8 cellular contexts compared by ENCODE assay signal in the genomic region with DNA sequence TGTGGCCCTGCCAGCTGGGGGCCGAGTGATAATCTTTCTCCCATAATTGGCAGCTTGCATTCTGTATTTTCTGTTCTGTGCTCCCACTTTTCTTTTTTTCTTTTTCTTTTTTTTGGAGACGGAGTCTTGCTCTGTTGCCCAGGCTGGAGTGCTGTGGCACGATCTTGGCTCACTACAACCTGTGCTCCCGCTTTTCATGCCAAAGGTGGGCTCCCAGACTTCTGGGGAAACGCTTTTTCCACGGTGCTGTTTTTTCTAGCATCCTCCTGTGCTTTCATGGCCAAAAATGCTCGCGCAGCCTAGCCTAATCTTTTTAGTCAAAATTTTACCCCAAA. TPM values are rescaled to one million over a fixed set of nuclear protein-coding genes. Genes with fewer than 3 reads are reported as not detected.
A peak's percentile ranks its signal among the peaks of the same experiment; 100 is the strongest.
DNase-seq lines count a peak whose midpoint lies in the region; ATAC-seq and TF ChIP-seq lines count a peak whose summit lies in the region.

No MANE protein-coding gene starts in this region.

- H3K27me3 ChIP-seq in PC-3 (ENCODE audit: low read length) (no peaks in the 10 kb centered on the region), neural progenitor cell (no peaks in the 10 kb centered on the region)

- peaks cover 9% of the 10 kb centered on the region for H3K36me3 ChIP-seq in PC-3 (ENCODE audit: low read depth, low read length)
- peaks cover 6% of the 10 kb centered on the region for H3K36me3 ChIP-seq in neural progenitor cell

- CTCF ChIA-PET in PC-3 (lab: Charles Lee), result no interaction called here

- H3K9me3 ChIP-seq in PC-3 (ENCODE audit: low read length) (no peaks in the 10 kb centered on the region), neural progenitor cell (ENCODE audit: low read depth) (no peaks in the 10 kb centered on the region)

- peak overlapping the region; percentile 89 for H3K4me2 ChIP-seq in PC-3 (ENCODE audit: low read length)
- H3K4me2 ChIP-seq in neural progenitor cell, result peak overlapping the region; percentile 59

- H3K4me1 Mint-ChIP-seq in CD14-positive monocyte (peaks cover 23% of the 10 kb centered on the region), neural progenitor cell (peaks cover 16% of the 10 kb centered on the region)

- H3K9me3 Mint-ChIP-seq in CD14-positive monocyte, result peaks cover 0 to 4% (median 0%) of the 10 kb centered on the region in 7 donors
- peaks cover 18% of the 10 kb centered on the region for H3K9me3 Mint-ChIP-seq in neural progenitor cell

- DNase-seq in CD14-positive monocyte (ENCODE audit: low spot score) (no peak), PC-3 (no peak), epithelial cell of esophagus (ENCODE audit: low read depth) (no peak), neural progenitor cell (ENCODE audit: low spot score) (peak; percentile 5), NCI-H1092 (lab: John Stamatoyannopoulos, UW) (no peak)

- TF ChIP-seq CTCF in CD14-positive monocyte (IDR thresholded peaks at IDR 0.05) (no peak), PC-3 (conservative IDR thresholded peaks at IDR 0.05; ENCODE audit: low read depth, low read length) (no peak), epithelial cell of esophagus (IDR thresholded peaks at IDR 0.05; ENCODE audit: insufficient read depth, low read depth, low read length, missing control alignments) (no peak), neural progenitor cell (IDR thresholded peaks at IDR 0.05) (no peak)

- intact Hi-C loops in CD14-positive monocyte (cut with micrococcal nuclease) (loop anchor here (2.0 to 10.0 kb wide), 4 partner anchors 30 to 142 kb away; a partner anchor contains a TSS), PC-3 (cut with micrococcal nuclease) (loop anchor here (5.0 kb wide), 1 partner anchor 145 kb away; a partner anchor contains a TSS)

- peak; percentile 0; the same call in 1 of the 2 replicates for ATAC-seq in PC-3
- ATAC-seq in HG03432 (IDR thresholded peaks at IDR 0.05; ENCODE audit: unreplicated experiment), result no peak
- ATAC-seq in GM19324 (IDR thresholded peaks at IDR 0.05; ENCODE audit: low FRiP score, unreplicated experiment), result no peak
- ATAC-seq in HG03521 (IDR thresholded peaks at IDR 0.05; ENCODE audit: unreplicated experiment), result no peak

- H3F3A ChIP-seq in PC-3 (ENCODE audit: low read length, unreplicated experiment), result no peaks in the 10 kb centered on the region
- peaks cover 23% of the 10 kb centered on the region for H3F3A ChIP-seq in neural progenitor cell (ENCODE audit: low read depth)

- peak overlapping the region; percentile 87 for H3K9ac ChIP-seq in PC-3 (ENCODE audit: low read length)
- H3K9ac ChIP-seq in neural progenitor cell, result no peak overlapping the region

- H4K20me1 ChIP-seq in PC-3 (ENCODE audit: low read length) (peaks cover 28% of the 10 kb centered on the region), neural progenitor cell (ENCODE audit: low read depth) (peaks cover 27% of the 10 kb centered on the region)

- BruUV-seq in PC-3 (replicated peaks; lab: Mats Ljungman, UMichigan), result no TSS peak

- peak overlapping the region; percentile 91 to 98 (median 97) for H3K27ac Mint-ChIP-seq in CD14-positive monocyte
- peak overlapping the region; percentile 79 for H3K27ac Mint-ChIP-seq in neural progenitor cell

- H3K9me2 ChIP-seq in PC-3 (replicated peaks; ENCODE audit: low read length), result no peaks in the 10 kb centered on the region

- peak overlapping the region; percentile 85 to 94 for H3K4me3 Mint-ChIP-seq in CD14-positive monocyte
- peak overlapping the region; percentile 91 for H3K4me3 Mint-ChIP-seq in neural progenitor cell

- POLR2A ChIA-PET in PC-3 (lab: Charles Lee; ENCODE audit: unreplicated experiment), result interaction anchor here (0.6 kb wide), 1 partner anchor 207 kb away, joined by 3 read pairs; no protein-coding TSS in a partner anchor

- H2AFZ ChIP-seq in PC-3 (ENCODE audit: low read length) (peak overlapping the region; percentile 93), neural progenitor cell (replicated peaks) (peak overlapping the region; percentile 75)

- H3K36me3 Mint-ChIP-seq in CD14-positive monocyte (peaks cover 11% of the 10 kb centered on the region in 2 donors), neural progenitor cell (peaks cover 29% of the 10 kb centered on the region)

- peaks cover 0 to 7% (median 2%) of the 10 kb centered on the region in 3 donors for H3K27me3 Mint-ChIP-seq in CD14-positive monocyte (ENCODE audit: low read depth in 3 of 3)
- H3K27me3 Mint-ChIP-seq in neural progenitor cell (ENCODE audit: insufficient read depth, low read depth), result peaks cover 5% of the 10 kb centered on the region

- H3K27ac ChIP-seq in PC-3 (ENCODE audit: low read length), result peak overlapping the region; percentile 77
- H3K27ac ChIP-seq in neural progenitor cell, result peak overlapping the region; percentile 90

- H3K4me3 ChIP-seq in PC-3 (ENCODE audit: low read length), result peak overlapping the region; percentile 97
- peak overlapping the region; percentile 78 for H3K4me3 ChIP-seq in epithelial cell of esophagus (ENCODE audit: low read length)
- H3K4me3 ChIP-seq in neural progenitor cell, result peak overlapping the region; percentile 70

- peaks cover 39% of the 10 kb centered on the region for H3K79me2 ChIP-seq in PC-3 (ENCODE audit: low read length)
- peaks cover 38% of the 10 kb centered on the region for H3K79me2 ChIP-seq in neural progenitor cell (ENCODE audit: low read depth)

- H3K4me1 ChIP-seq in PC-3 (ENCODE audit: insufficient read depth, low read length), result peaks cover 15% of the 10 kb centered on the region; the same call in 1 of the 2 replicates
- peaks cover 4% of the 10 kb centered on the region for H3K4me1 ChIP-seq in neural progenitor cell

RNA-seq across cellular contexts. Expression of a gene that starts 0.6 kb away (rescaled TPM):
- 1 to 10 TPM; 2.4 to 5.4 TPM for polyA plus RNA-seq in CD14-positive monocyte
- total RNA-seq in PC-3 (2014; rRNA removed) (38.0 and 52.3 TPM in 2 replicates), neural progenitor cell (ENCODE audit: low replicate concordance) (41.6 and 62.1 TPM in 2 replicates)
